In the genomic region with DNA sequence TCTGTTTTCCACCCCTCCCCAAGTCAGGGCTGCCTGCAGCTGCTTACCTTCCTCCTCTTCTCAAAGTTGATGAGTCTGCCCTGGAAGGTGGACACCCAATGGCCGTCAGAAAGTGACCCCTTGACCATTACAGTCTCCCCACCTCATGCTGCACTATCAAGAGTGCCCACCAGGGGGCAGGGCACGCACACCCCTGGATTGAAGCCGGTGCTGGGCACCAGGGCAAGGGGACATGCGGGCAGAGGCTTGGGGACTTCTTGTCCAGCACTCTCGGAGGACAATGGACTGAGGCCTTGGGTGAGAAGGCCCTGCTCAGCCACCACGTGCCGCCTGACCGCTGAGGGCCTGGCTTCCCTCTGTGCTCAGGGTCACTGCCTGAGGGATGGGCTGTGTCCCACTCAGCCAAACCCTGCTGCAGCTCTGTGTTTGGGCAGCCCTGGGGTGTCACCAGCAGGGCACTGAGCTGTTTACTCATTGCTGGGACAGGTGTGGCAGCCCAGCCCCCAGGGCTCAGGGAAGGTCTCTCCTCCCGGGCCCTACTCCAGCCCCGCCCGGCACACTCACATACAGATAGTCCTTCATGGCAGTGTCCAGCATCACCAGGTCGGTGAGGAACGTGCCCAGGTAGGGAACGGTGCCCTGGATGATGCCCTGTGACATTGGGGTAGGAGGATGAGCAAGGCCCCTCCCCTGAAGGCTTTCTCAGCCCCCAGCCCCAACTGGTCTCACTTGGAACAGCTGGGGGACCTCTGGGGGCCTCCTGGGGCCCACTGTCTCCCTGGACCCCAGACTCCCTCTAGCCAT, we compare ENCODE assay signal across 1 cellular context.
TF ChIP-seq lines count a peak whose summit lies in the region.

No MANE protein-coding gene starts in this region.

TF ChIP-seq in neural cell, 6 proteins besides CTCF, POLR2A, EP300 and RAD21:
- TF ChIP-seq SMC3 (conservative IDR thresholded peaks at IDR 0.05; ENCODE audit: poor library complexity) (peak; percentile 75), REST (IDR thresholded peaks at IDR 0.05; ENCODE audit: borderline replicate concordance) (no peak)
